2 cellular contexts compared by ENCODE assay signal in genomic region chr1:160373696-160374095, GRCh38.
TF ChIP-seq lines count a peak whose summit lies in the region.

No MANE protein-coding gene starts in this region.

TF ChIP-seq in A549, 52 proteins besides CTCF, POLR2A, EP300 and RAD21:
- TF ChIP-seq REST (IDR thresholded peaks at IDR 0.05) (peak; percentile 51), NPAS2 (CRISPR knock-in tag; IDR thresholded peaks at IDR 0.05; ENCODE audit: borderline replicate concordance) (no peak)
TF ChIP-seq in A549: peak in this region for 1.

TF ChIP-seq in H1, 55 proteins besides CTCF, POLR2A, EP300 and RAD21:
- TF ChIP-seq ASH2L (IDR thresholded peaks at IDR 0.05; ENCODE audit: low read length): no peak
- TF ChIP-seq SIRT6 (IDR thresholded peaks at IDR 0.05; ENCODE audit: low read length): no peak
- no peak for TF ChIP-seq CTBP2 (IDR thresholded peaks at IDR 0.05; ENCODE audit: borderline replicate concordance, insufficient read depth, insufficient read length, low read length)
- no peak for TF ChIP-seq TBP (IDR thresholded peaks at IDR 0.05; ENCODE audit: low read depth, low read length)
